17 cellular contexts compared by ENCODE assay signal in the genomic region with DNA sequence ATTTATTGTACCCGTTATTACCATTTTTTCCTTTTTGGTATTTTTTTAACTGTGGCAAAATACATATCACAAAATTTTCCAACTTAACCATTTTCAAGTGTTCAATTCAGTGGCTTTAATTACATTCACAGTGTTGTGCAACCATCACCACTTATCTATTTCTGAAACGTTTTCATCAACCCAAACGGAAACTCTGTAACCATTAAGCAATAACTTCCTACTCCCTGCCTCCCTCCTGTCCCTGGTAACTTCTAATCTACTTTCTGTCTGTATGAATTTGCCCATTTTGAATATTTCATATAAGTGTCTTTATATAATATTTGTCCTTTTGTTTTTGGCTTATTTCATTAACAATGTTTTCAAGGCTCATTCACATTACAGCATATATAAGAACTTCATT. TPM values are rescaled to one million over a fixed set of nuclear protein-coding genes. Genes with fewer than 3 reads are reported as not detected.
DNase-seq lines count a peak whose midpoint lies in the region; ATAC-seq and TF ChIP-seq lines count a peak whose summit lies in the region.
"Had no signal": no experiment of that assay in that cellular context is flagged by ENCODE, and none has a peak within 500 bp of the region (broad histone marks: within the 10 kb centered on the region; RNA-seq: fewer than 3 reads in every experiment).

No MANE protein-coding gene starts in this region.

- H3K14ac ChIP-seq in mesenchymal stem cell (ENCODE audit: low read length in 2 of 2): no peak overlapping the region

- no peak overlapping the region for H2AK5ac ChIP-seq in mesenchymal stem cell (ENCODE audit: low read length, severe bottlenecking)

- H4K8ac ChIP-seq in mesenchymal stem cell (ENCODE audit: low read length): no peak overlapping the region

- no peak overlapping the region for H3K4me2 ChIP-seq in mesenchymal stem cell (ENCODE audit: low read length, poor library complexity, severe bottlenecking)
- H3K4me2 ChIP-seq: KMS-11 had no signal

- H3K4ac ChIP-seq in mesenchymal stem cell (ENCODE audit: low read depth in 1 of 2, low read length in 2 of 2): no peak overlapping the region

- no peak overlapping the region for H3K4me3 ChIP-seq in mesenchymal stem cell (ENCODE audit: insufficient read depth in 1 of 2, low read depth in 1 of 2, low read length in 2 of 2)
- H3K4me3 ChIP-seq in body of pancreas: no peak overlapping the region
- H3K4me3 ChIP-seq: prostate gland had no signal

- H3K27me3 Mint-ChIP-seq in activated CD4-positive, alpha-beta memory T cell treated with anti-CD3 and anti-CD28 coated beads, Interleukin-2, amount 10 ng/mL, durations not matched to agents 7 days and 5 days: no peaks in the 10 kb centered on the region
- H3K27me3 Mint-ChIP-seq in activated CD4-positive, alpha-beta memory T cell treated with anti-CD3 and anti-CD28 coated beads for 36 hours: no peaks in the 10 kb centered on the region

- no peak overlapping the region for H2BK15ac ChIP-seq in mesenchymal stem cell (ENCODE audit: low read depth, poor library complexity, severe bottlenecking)

- ATAC-seq in GM18870 (IDR thresholded peaks at IDR 0.05; ENCODE audit: unreplicated experiment) (no peak), HG03520 (IDR thresholded peaks at IDR 0.05; ENCODE audit: unreplicated experiment) (no peak), body of pancreas (no peak)

- POLR2A ChIA-PET in activated CD4-positive, alpha-beta memory T cell treated with anti-CD3 and anti-CD28 coated beads, Interleukin-2, amount 10 ng/mL, durations not matched to agents 7 days and 5 days (lab: Charles Lee): no interaction called here
- POLR2A ChIA-PET in activated CD4-positive, alpha-beta memory T cell treated with anti-CD3 and anti-CD28 coated beads for 36 hours (lab: Charles Lee): no interaction called here

- H3K36me3 Mint-ChIP-seq in activated CD4-positive, alpha-beta memory T cell treated with anti-CD3 and anti-CD28 coated beads, Interleukin-2, amount 10 ng/mL, durations not matched to agents 7 days and 5 days (ENCODE audit: low read depth): peaks cover 13% of the 10 kb centered on the region
- H3K36me3 Mint-ChIP-seq in activated CD4-positive, alpha-beta memory T cell treated with anti-CD3 and anti-CD28 coated beads for 36 hours: no peaks in the 10 kb centered on the region

- H3K27me3 ChIP-seq in mesenchymal stem cell (ENCODE audit: control insufficient read depth in 1 of 2, insufficient read depth in 1 of 2, low read length in 2 of 2) (peaks cover 0 to 14% of the 10 kb centered on the region in 2 experiments), body of pancreas (no peaks in the 10 kb centered on the region)

- H3K4me1 Mint-ChIP-seq in activated CD4-positive, alpha-beta memory T cell treated with anti-CD3 and anti-CD28 coated beads, Interleukin-2, amount 10 ng/mL, durations not matched to agents 7 days and 5 days: peaks cover 37% of the 10 kb centered on the region
- peaks cover 45% of the 10 kb centered on the region for H3K4me1 Mint-ChIP-seq in activated CD4-positive, alpha-beta memory T cell treated with anti-CD3 and anti-CD28 coated beads for 36 hours (ENCODE audit: low read depth)

- no peak overlapping the region for H2BK5ac ChIP-seq in mesenchymal stem cell (ENCODE audit: low read depth, low read length, poor library complexity, severe bottlenecking)

- H3K36me3 ChIP-seq in mesenchymal stem cell (ENCODE audit: control insufficient read depth in 1 of 2, insufficient read depth in 2 of 2, low read depth in 1 of 2, low read length in 2 of 2) (no peaks in the 10 kb centered on the region), body of pancreas (replicated peaks in 1 of 2; ENCODE audit: insufficient read depth in 1 of 2, low read depth in 2 of 2) (no peaks in the 10 kb centered on the region)
- H3K36me3 ChIP-seq: prostate gland, WERI-Rb-1 had no signal

- TF ChIP-seq CTCF in body of pancreas (IDR thresholded peaks at IDR 0.05): no peak

- no peak overlapping the region for H2BK12ac ChIP-seq in mesenchymal stem cell (ENCODE audit: low read length in 2 of 2)

- H3K27ac Mint-ChIP-seq in activated CD4-positive, alpha-beta memory T cell treated with anti-CD3 and anti-CD28 coated beads, Interleukin-2, amount 10 ng/mL, durations not matched to agents 7 days and 5 days: peak overlapping the region; percentile 47
- H3K27ac Mint-ChIP-seq in activated CD4-positive, alpha-beta memory T cell treated with anti-CD3 and anti-CD28 coated beads for 36 hours: no peak overlapping the region

- H3K4me1 ChIP-seq in mesenchymal stem cell (ENCODE audit: control insufficient read depth, insufficient read depth, low read depth, low read length): no peaks in the 10 kb centered on the region
- no peaks in the 10 kb centered on the region for H3K4me1 ChIP-seq in body of pancreas
- H3K4me1 ChIP-seq: prostate gland had no signal

- H3K18ac ChIP-seq in mesenchymal stem cell (ENCODE audit: low read depth in 1 of 2, low read length in 2 of 2): no peak overlapping the region

- DNase-seq in activated CD4-positive, alpha-beta memory T cell treated with anti-CD3 and anti-CD28 coated beads, Interleukin-2, amount 10 ng/mL, durations not matched to agents 7 days and 5 days: no peak
- DNase-seq in activated CD4-positive, alpha-beta memory T cell treated with anti-CD3 and anti-CD28 coated beads for 36 hours: no peak
- DNase-seq in OCI-M1 (lab: John Stamatoyannopoulos, UW) (peak; percentile 87), dermis microvascular lymphatic vessel endothelial cell (ENCODE audit: low read depth in 2 of 2) (peak; percentile 19 to 75), mesenchymal stem cell (peak; percentile 64), body of pancreas (no peak)
- DNase-seq: 8988T, cerebellar nuclear complex, DMS79, midbrain, NCI-H2171, substantia nigra, WERI-Rb-1 had no signal

- no peak overlapping the region for H3K9ac ChIP-seq in mesenchymal stem cell (ENCODE audit: low read length)
- H3K9ac ChIP-seq: KMS-11 had no signal

- WGBS in mesenchymal stem cell: 36% methylated on average over 3 of the region's 3 CpGs
- WGBS in body of pancreas, 2 donors: 24 to 31% methylated on average over 3 of the region's 3 CpGs

- TF ChIP-seq POLR2A in body of pancreas (IDR thresholded peaks at IDR 0.05): no peak

- no peak overlapping the region for H3K4me3 Mint-ChIP-seq in activated CD4-positive, alpha-beta memory T cell treated with anti-CD3 and anti-CD28 coated beads, Interleukin-2, amount 10 ng/mL, durations not matched to agents 7 days and 5 days
- no peak overlapping the region for H3K4me3 Mint-ChIP-seq in activated CD4-positive, alpha-beta memory T cell treated with anti-CD3 and anti-CD28 coated beads for 36 hours

- H3K9me3 Mint-ChIP-seq in activated CD4-positive, alpha-beta memory T cell treated with anti-CD3 and anti-CD28 coated beads, Interleukin-2, amount 10 ng/mL, durations not matched to agents 7 days and 5 days: peaks cover 2% of the 10 kb centered on the region
- H3K9me3 Mint-ChIP-seq in activated CD4-positive, alpha-beta memory T cell treated with anti-CD3 and anti-CD28 coated beads for 36 hours: no peaks in the 10 kb centered on the region

- no peaks in the 10 kb centered on the region for H3K9me3 ChIP-seq in mesenchymal stem cell (ENCODE audit: control insufficient read depth, low read length)
- no peaks in the 10 kb centered on the region for H3K9me3 ChIP-seq in body of pancreas
- H3K9me3 ChIP-seq: prostate gland had no signal

- CTCF ChIA-PET in activated CD4-positive, alpha-beta memory T cell treated with anti-CD3 and anti-CD28 coated beads, Interleukin-2, amount 10 ng/mL, durations not matched to agents 7 days and 5 days (lab: Charles Lee): interaction anchor here (0.5 kb wide), 1 partner anchor 181 kb away, joined by 3 read pairs; no protein-coding TSS in a partner anchor
- CTCF ChIA-PET in activated CD4-positive, alpha-beta memory T cell treated with anti-CD3 and anti-CD28 coated beads for 36 hours (lab: Charles Lee): no interaction called here

- H3K27ac ChIP-seq in mesenchymal stem cell (ENCODE audit: low read length, poor library complexity, severe bottlenecking) (no peak overlapping the region), body of pancreas (no peak overlapping the region)
- H3K27ac ChIP-seq: KMS-11, prostate gland, WERI-Rb-1 had no signal

- H2AFZ ChIP-seq in mesenchymal stem cell (ENCODE audit: low read depth, low read length): no peak overlapping the region

- no peak overlapping the region for H3K23ac ChIP-seq in mesenchymal stem cell (ENCODE audit: low read length in 2 of 2)

- H2BK120ac ChIP-seq in mesenchymal stem cell (ENCODE audit: low read depth, low read length): no peak overlapping the region

- H4K91ac ChIP-seq in mesenchymal stem cell (ENCODE audit: low read length): no peak overlapping the region

- no peaks in the 10 kb centered on the region for H3K79me1 ChIP-seq in mesenchymal stem cell (replicated peaks; ENCODE audit: low read length, poor library complexity, severe bottlenecking)

- intact Hi-C loops in activated CD4-positive, alpha-beta memory T cell treated with anti-CD3 and anti-CD28 coated beads for 36 hours (cut with micrococcal nuclease): no loop called here
- intact Hi-C loops in body of pancreas (cut with DNase I): no loop called here

RNA-seq across cellular contexts. Expression of a gene that starts 57.4 kb away (rescaled TPM):
- total RNA-seq in activated CD4-positive, alpha-beta memory T cell treated with anti-CD3 and anti-CD28 coated beads, Interleukin-2, amount 10 ng/mL, durations not matched to agents 7 days and 5 days: 100 to 1,000 TPM; 632 to 637 TPM
- 100 to 1,000 TPM; 494 to 502 TPM for total RNA-seq in activated CD4-positive, alpha-beta memory T cell treated with anti-CD3 and anti-CD28 coated beads for 36 hours
- total RNA-seq in dermis microvascular lymphatic vessel endothelial cell: 201 and 255 TPM in 2 replicates
- 287 TPM for polyA plus RNA-seq in mesenchymal stem cell (2013, experiment 1 of 2)
- 277 TPM for polyA plus RNA-seq in mesenchymal stem cell (2013, experiment 2 of 2)
- 10 to 100 TPM; 49.1 to 50.8 TPM for total RNA-seq in body of pancreas

Comparison
In these comparisons a context has a peak if more than half of its experiments do, and no peak if none do; other contexts are left out.
1. DNase-seq: peak in OCI-M1 (single experiment), dermis microvascular lymphatic vessel endothelial cell (2 of 2) and mesenchymal stem cell (single experiment); none in activated CD4-positive, alpha-beta memory T cell treated with anti-CD3 and anti-CD28 coated beads, Interleukin-2, amount 10 ng/mL, durations not matched to agents 7 days and 5 days (single experiment), activated CD4-positive, alpha-beta memory T cell treated with anti-CD3 and anti-CD28 coated beads for 36 hours (single experiment) and body of pancreas (0 of 4).